Comparison of ENCODE assay signal across 27 cellular contexts in genomic region chr11:134792044-134792443, GRCh38.
DNase-seq lines count a peak whose midpoint lies in the region; ATAC-seq and TF ChIP-seq lines count a peak whose summit lies in the region.
"Had no signal": no experiment of that assay in that cellular context is flagged by ENCODE, and none has a peak within 500 bp of the region (broad histone marks: within the 10 kb centered on the region; RNA-seq: fewer than 3 reads in every experiment).

No MANE protein-coding gene starts in this region.

- no peak for ATAC-seq in HG03175 (IDR thresholded peaks at IDR 0.05; ENCODE audit: unreplicated experiment)
- ATAC-seq: left lung had no signal

- H3K27ac ChIP-seq in mesendoderm (ENCODE audit: low read depth, low read length): no peak overlapping the region
- H3K27ac ChIP-seq in suprapubic skin: no peak overlapping the region
- H3K27ac ChIP-seq: BLaER1, left lung, skin epidermis, VCaP had no signal

- H2BK5ac ChIP-seq in mesendoderm (ENCODE audit: low read length): no peak overlapping the region

- no peak overlapping the region for H3K18ac ChIP-seq in mesendoderm (ENCODE audit: low read length)

- TF ChIP-seq CTCF in suprapubic skin (IDR thresholded peaks at IDR 0.05): no peak

- no peak overlapping the region for H2BK120ac ChIP-seq in mesendoderm (ENCODE audit: low read depth, low read length)

- H3K4me2 ChIP-seq in mesendoderm (ENCODE audit: low read length): no peak overlapping the region
- H3K4me2 ChIP-seq: BLaER1 had no signal

- H3K79me2 ChIP-seq in mesendoderm (ENCODE audit: control insufficient read depth, insufficient read depth, low read length): no peaks in the 10 kb centered on the region

- H3K4me3 ChIP-seq in Jurkat, Clone E6-1 (ENCODE audit: low read length): no peak overlapping the region
- H3K4me3 ChIP-seq in mesendoderm (ENCODE audit: low read length) (no peak overlapping the region), suprapubic skin (no peak overlapping the region)
- H3K4me3 ChIP-seq: BLaER1, left lung, skin epidermis had no signal

- H3K27me3 ChIP-seq in mesendoderm (ENCODE audit: insufficient read depth, low read length, poor library complexity): no peaks in the 10 kb centered on the region
- H3K27me3 ChIP-seq in suprapubic skin: peaks cover 13% of the 10 kb centered on the region
- H3K27me3 ChIP-seq: BLaER1 had no signal

- no peak for TF ChIP-seq POLR2A in suprapubic skin (IDR thresholded peaks at IDR 0.05)

- no peak overlapping the region for H3K56ac ChIP-seq in mesendoderm (ENCODE audit: low read length)

- no peak overlapping the region for H3K23ac ChIP-seq in mesendoderm (ENCODE audit: low read length)

- no peak overlapping the region for H3K9ac ChIP-seq in mesendoderm (ENCODE audit: low read length)
- H3K9ac ChIP-seq: BLaER1 had no signal

- H3K4me1 ChIP-seq in mesendoderm (ENCODE audit: control insufficient read depth, low read depth, low read length) (no peaks in the 10 kb centered on the region), suprapubic skin (no peaks in the 10 kb centered on the region)
- H3K4me1 ChIP-seq: BLaER1, left lung had no signal

- H3K4ac ChIP-seq in mesendoderm (ENCODE audit: low read depth, low read length): no peak overlapping the region

- H3K79me1 ChIP-seq in mesendoderm (ENCODE audit: low read length): no peaks in the 10 kb centered on the region

- no peak overlapping the region for H4K8ac ChIP-seq in mesendoderm (ENCODE audit: low read depth, low read length)

- DNase-seq in DMS79 treated with DMSO at 0.1 percent for 48 hours (lab: John Stamatoyannopoulos, UW) (peak; percentile 82), astrocyte of the hippocampus (ENCODE audit: low read depth, low spot score) (peak; percentile 27), mesendoderm (peak; percentile 8), suprapubic skin (ENCODE audit: low spot score in 2 of 2) (no peak), NAMALWA (ENCODE audit: low spot score) (no peak)
- peak; percentile 15 for DNase-seq in Jurkat, Clone E6-1 (ENCODE audit: low read depth, low spot score)
- DNase-seq: activated CD4-positive, alpha-beta T cell treated with anti-CD3 and anti-CD28 coated beads for 48 hours; activated naive CD4-positive, alpha-beta T cell treated with anti-CD3 and anti-CD28 coated beads for 36 hours; activated T-cell treated with anti-CD3 and anti-CD28 coated beads, Interleukin-2, amount 50 U/mL, for 48 hours; Calu3; central memory CD4-positive, alpha-beta T cell; dermis blood vessel endothelial cell; HCEC 1CT; head of caudate nucleus; KBM-7; left lung; naive B cell; NCI-H146; NCI-H345; NCI-H748 treated with DMSO at 0.1 percent for 48 hours; occipital lobe; stimulated activated CD4-positive, alpha-beta T cell treated with anti-CD3 and anti-CD28 coated beads, Interleukin-2, amount 100 ng/mL, for 24 hours; substantia nigra had no signal

- no peak overlapping the region for H2BK15ac ChIP-seq in mesendoderm (replicated peaks; ENCODE audit: low read depth)

- H3K9me3 ChIP-seq in suprapubic skin: no peaks in the 10 kb centered on the region
- H3K9me3 ChIP-seq: BLaER1, left lung had no signal

- H4K5ac ChIP-seq in mesendoderm (ENCODE audit: low read length): no peak overlapping the region

- TF ChIP-seq EP300 in suprapubic skin (IDR thresholded peaks at IDR 0.05): no peak

- H2AK5ac ChIP-seq in mesendoderm (ENCODE audit: low read length): no peak overlapping the region

- no CpG with 5 or more reads among the region's 7 CpGs for WGBS in mesendoderm (ENCODE audit: extremely low coverage, insufficient coverage, low lambda C conversion rate)
- WGBS in suprapubic skin: 65% methylated on average over 5 of the region's 7 CpGs

- H3K36me3 ChIP-seq in mesendoderm (ENCODE audit: control insufficient read depth, insufficient read depth, low read length): no peaks in the 10 kb centered on the region
- no peaks in the 10 kb centered on the region for H3K36me3 ChIP-seq in suprapubic skin
- H3K36me3 ChIP-seq: BLaER1, left lung had no signal

Comparison
In these comparisons a context has a peak if more than half of its experiments do, and no peak if none do; other contexts are left out.
1. DNase-seq: peak in DMS79 treated with DMSO at 0.1 percent for 48 hours (single experiment), Jurkat, Clone E6-1 (single experiment), astrocyte of the hippocampus (single experiment) and mesendoderm (single experiment); none in suprapubic skin (0 of 2) and NAMALWA (single experiment).